Comparison of ENCODE assay signal across 1 cellular context in the genomic region with DNA sequence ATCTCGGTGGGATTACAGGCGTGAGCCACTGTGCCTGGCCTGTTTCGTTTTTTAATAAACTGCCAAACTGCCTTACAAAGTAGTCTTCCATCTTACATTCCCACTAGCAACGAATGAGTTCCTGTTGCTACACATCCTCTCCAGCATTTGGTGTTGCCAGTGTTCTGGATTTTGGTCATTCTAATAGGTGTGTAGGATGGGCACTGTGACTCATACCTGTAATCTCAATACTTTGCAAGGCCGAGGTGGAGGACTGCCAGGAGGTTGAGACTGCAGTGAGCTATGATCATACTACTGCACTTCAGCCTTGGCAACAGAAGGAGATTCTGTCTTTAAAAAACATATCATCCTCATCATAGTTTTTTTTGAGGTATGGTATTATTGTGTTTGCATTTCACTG.
TF ChIP-seq lines count a peak whose summit lies in the region.

No MANE protein-coding gene starts in this region.

TF ChIP-seq in K562, 482 proteins besides CTCF, POLR2A, EP300 and RAD21:
- TF ChIP-seq SMC3 (conservative IDR thresholded peaks at IDR 0.05; ENCODE audit: insufficient read depth, low read depth, low read length) (no peak), MTF1 (CRISPR knock-in tag; IDR thresholded peaks at IDR 0.05; ENCODE audit: borderline replicate concordance) (no peak), RBM25 (IDR thresholded peaks at IDR 0.05; ENCODE audit: low read depth, low read length, severe bottlenecking) (no peak), NFATC3 (IDR thresholded peaks at IDR 0.05) (no peak), KAT7 (CRISPR knock-in tag; IDR thresholded peaks at IDR 0.05; ENCODE audit: borderline replicate concordance) (no peak), ZFP36 (IDR thresholded peaks at IDR 0.05; ENCODE audit: low read depth, low read length, partially characterized antibody) (no peak), EP400 (IDR thresholded peaks at IDR 0.05) (no peak), ZNF561 (CRISPR knock-in tag; conservative IDR thresholded peaks at IDR 0.05) (no peak), ZNF436 (CRISPR knock-in tag; IDR thresholded peaks at IDR 0.05) (no peak)
- TF ChIP-seq, protein P1, sequence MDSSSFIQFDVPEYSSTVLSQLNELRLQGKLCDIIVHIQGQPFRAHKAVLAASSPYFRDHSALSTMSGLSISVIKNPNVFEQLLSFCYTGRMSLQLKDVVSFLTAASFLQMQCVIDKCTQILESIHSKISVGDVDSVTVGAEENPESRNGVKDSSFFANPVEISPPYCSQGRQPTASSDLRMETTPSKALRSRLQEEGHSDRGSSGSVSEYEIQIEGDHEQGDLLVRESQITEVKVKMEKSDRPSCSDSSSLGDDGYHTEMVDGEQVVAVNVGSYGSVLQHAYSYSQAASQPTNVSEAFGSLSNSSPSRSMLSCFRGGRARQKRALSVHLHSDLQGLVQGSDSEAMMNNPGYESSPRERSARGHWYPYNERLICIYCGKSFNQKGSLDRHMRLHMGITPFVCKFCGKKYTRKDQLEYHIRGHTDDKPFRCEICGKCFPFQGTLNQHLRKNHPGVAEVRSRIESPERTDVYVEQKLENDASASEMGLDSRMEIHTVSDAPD (CRISPR knock-in tag; IDR thresholded peaks at IDR 0.05), result no peak
- TF ChIP-seq, protein P2, sequence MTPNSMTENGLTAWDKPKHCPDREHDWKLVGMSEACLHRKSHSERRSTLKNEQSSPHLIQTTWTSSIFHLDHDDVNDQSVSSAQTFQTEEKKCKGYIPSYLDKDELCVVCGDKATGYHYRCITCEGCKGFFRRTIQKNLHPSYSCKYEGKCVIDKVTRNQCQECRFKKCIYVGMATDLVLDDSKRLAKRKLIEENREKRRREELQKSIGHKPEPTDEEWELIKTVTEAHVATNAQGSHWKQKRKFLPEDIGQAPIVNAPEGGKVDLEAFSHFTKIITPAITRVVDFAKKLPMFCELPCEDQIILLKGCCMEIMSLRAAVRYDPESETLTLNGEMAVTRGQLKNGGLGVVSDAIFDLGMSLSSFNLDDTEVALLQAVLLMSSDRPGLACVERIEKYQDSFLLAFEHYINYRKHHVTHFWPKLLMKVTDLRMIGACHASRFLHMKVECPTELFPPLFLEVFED (CRISPR knock-in tag; conservative IDR thresholded peaks at IDR 0.05), result no peak
- TF ChIP-seq, protein P3, sequence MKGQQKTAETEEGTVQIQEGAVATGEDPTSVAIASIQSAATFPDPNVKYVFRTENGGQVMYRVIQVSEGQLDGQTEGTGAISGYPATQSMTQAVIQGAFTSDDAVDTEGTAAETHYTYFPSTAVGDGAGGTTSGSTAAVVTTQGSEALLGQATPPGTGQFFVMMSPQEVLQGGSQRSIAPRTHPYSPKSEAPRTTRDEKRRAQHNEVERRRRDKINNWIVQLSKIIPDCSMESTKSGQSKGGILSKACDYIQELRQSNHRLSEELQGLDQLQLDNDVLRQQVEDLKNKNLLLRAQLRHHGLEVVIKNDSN (CRISPR knock-in tag; IDR thresholded peaks at IDR 0.05), result no peak
